ENCODE assay signal across 27 cellular contexts in the genomic region with DNA sequence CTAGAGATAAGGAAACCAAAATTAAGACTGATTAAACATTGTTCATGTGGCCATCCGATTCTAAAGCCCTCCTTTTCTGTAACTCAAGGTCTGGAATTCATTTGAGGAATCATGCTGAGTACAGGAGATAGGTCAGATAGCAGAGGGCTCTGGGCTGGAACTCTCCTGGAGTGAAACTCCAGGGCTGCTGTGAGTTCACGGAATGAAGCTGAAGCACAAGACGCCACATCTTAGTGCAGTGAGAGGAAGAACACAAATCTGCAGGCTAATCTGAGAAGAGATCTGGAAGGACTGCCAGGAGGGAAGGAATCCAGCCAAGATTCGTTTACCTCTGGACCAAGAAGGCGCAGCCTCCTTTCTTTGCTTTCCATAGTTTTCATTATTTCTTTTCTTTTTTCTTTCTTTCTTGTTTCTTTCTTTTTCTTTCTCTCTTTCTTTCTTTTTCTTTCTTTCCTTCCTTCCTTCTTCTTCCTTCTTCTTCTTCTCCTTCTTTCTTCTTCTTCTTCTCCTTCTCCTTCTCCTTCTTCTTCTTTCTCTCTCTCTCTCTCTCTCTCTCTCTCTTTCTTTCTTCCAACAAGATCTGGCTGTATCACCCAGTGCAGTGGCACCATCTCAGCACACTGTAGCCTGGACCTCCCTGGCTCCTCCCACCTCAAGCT.
DNase-seq lines count a peak whose midpoint lies in the region; FAIRE-seq and TF ChIP-seq lines count a peak whose summit lies in the region.
"Had no signal": no experiment of that assay in that cellular context is flagged by ENCODE, and none has a peak within 500 bp of the region (broad histone marks: within the 10 kb centered on the region; RNA-seq: fewer than 3 reads in every experiment).

No MANE protein-coding gene starts in this region.

- H3K27me3 ChIP-seq in GM23248 (replicated peaks; ENCODE audit: insufficient read depth) (no peaks in the 10 kb centered on the region), adipocyte (replicated peaks; ENCODE audit: control insufficient read depth, insufficient read depth, low read length) (no peaks in the 10 kb centered on the region), hepatocyte (no peaks in the 10 kb centered on the region)
- H3K27me3 ChIP-seq: esophagus squamous epithelium, right atrium auricular region had no signal

- H3K27ac ChIP-seq in GM23248, result no peak overlapping the region
- no peak overlapping the region for H3K27ac ChIP-seq in hepatocyte
- H3K27ac ChIP-seq: esophagus squamous epithelium, right atrium auricular region had no signal

- H3K4me2 ChIP-seq in GM23248 (ENCODE audit: unreplicated experiment) (no peak overlapping the region), hepatocyte (peak overlapping the region; percentile 36)

- peaks cover 4% of the 10 kb centered on the region for H3K4me1 Mint-ChIP-seq in chondrocyte (ENCODE audit: low read depth)
- H3K4me1 Mint-ChIP-seq: activated B cell treated with CpG ODN at 0.5 μM for 24 hours; activated T-helper 17 cell treated with anti-CD3 and anti-CD28 coated beads, Interleukin-2, amount 50 U/mL, for 72 hours; CD4-positive, alpha-beta memory T cell had no signal

- H3K9ac ChIP-seq in GM23248 (no peak overlapping the region), adipocyte (ENCODE audit: low read length) (no peak overlapping the region)

- H3K9me3 Mint-ChIP-seq in chondrocyte (ENCODE audit: low read depth), result no peaks in the 10 kb centered on the region
- H3K9me3 Mint-ChIP-seq: activated T-helper 17 cell treated with anti-CD3 and anti-CD28 coated beads, Interleukin-2, amount 50 U/mL, for 72 hours had no signal

- FAIRE-seq in H54 (lab: Jason Lieb, UNC), result no peak
- FAIRE-seq: GM19239, urothelium cell line had no signal

- H3K79me2 ChIP-seq in GM23248 (ENCODE audit: insufficient read depth) (no peaks in the 10 kb centered on the region), hepatocyte (no peaks in the 10 kb centered on the region)

- H3K36me3 Mint-ChIP-seq in chondrocyte (ENCODE audit: low read depth), result no peaks in the 10 kb centered on the region

- no peaks in the 10 kb centered on the region for H3K27me3 Mint-ChIP-seq in chondrocyte (ENCODE audit: low read depth)

- H3K4me3 Mint-ChIP-seq in chondrocyte (ENCODE audit: unreplicated experiment), result no peak overlapping the region
- H3K4me3 Mint-ChIP-seq: activated B cell treated with CpG ODN at 0.5 μM for 24 hours; activated T-helper 17 cell treated with anti-CD3 and anti-CD28 coated beads, Interleukin-2, amount 50 U/mL, for 72 hours; CD4-positive, alpha-beta memory T cell; natural killer cell treated with Interleukin-12 subunit alpha and Interleukin-12 subunit beta and Interleukin-15 and Interleukin-18, amount 100 ng/mL, for 72 hours; T-helper 17 cell had no signal

- no peak for TF ChIP-seq POLR2A in H54 (IDR thresholded peaks at IDR 0.05; ENCODE audit: low read depth, low read length)

- H3K9me2 ChIP-seq in GM23248 (ENCODE audit: insufficient read depth), result no peaks in the 10 kb centered on the region
- H3K9me2 ChIP-seq in hepatocyte (replicated peaks; ENCODE audit: insufficient read depth), result no peaks in the 10 kb centered on the region

- DNase-seq in GM23248 (peak; percentile 2), adipocyte (ENCODE audit: low read depth) (peak; percentile 11), hepatocyte (ENCODE audit: low spot score) (no peak), retinal pigment epithelial cell (ENCODE audit: low read depth) (peak; percentile 24), H54 (ENCODE audit: insufficient read length, low spot score) (no peak), HK-2 (ENCODE audit: unreplicated experiment) (no peak), chondrocyte (ENCODE audit: low spot score) (no peak), DMS 273 (lab: John Stamatoyannopoulos, UW; ENCODE audit: unreplicated experiment) (no peak)
- DNase-seq: activated B cell treated with CpG ODN at 0.5 μM for 24 hours; CD4-positive, alpha-beta memory T cell; central memory CD4-positive, alpha-beta T cell; effector CD4-positive, alpha-beta T cell; esophagus squamous epithelium; head of caudate nucleus; islet precursor cell; KBM-7; NCI-H1048; NCI-H2081 treated with DMSO at 0.1 percent for 48 hours; NCI-H510A; SHP77 treated with DMSO at 0.1 percent for 48 hours; stimulated activated naive CD8-positive, alpha-beta T cell treated with anti-CD3 and anti-CD28 coated beads, Interleukin-15, Interleukin-2, amounts not matched to agents 100 U/mL and 50 U/mL, for 24 hours; T-helper 17 cell had no signal

- no peak overlapping the region for H2AFZ ChIP-seq in GM23248
- H2AFZ ChIP-seq in hepatocyte, result no peak overlapping the region

- in situ Hi-C loops in GM23248 (cut with MboI), result no loop called here

- H3K36me3 ChIP-seq in GM23248 (ENCODE audit: low read depth) (no peaks in the 10 kb centered on the region), adipocyte (ENCODE audit: control insufficient read depth, insufficient read depth, low read length, severe bottlenecking) (no peaks in the 10 kb centered on the region), hepatocyte (replicated peaks; ENCODE audit: insufficient read depth, low read depth) (no peaks in the 10 kb centered on the region)
- H3K36me3 ChIP-seq: esophagus squamous epithelium, right atrium auricular region had no signal

- H3K27ac Mint-ChIP-seq in chondrocyte (ENCODE audit: unreplicated experiment), result no peak overlapping the region
- H3K27ac Mint-ChIP-seq: activated B cell treated with CpG ODN at 0.5 μM for 24 hours; activated T-helper 17 cell treated with anti-CD3 and anti-CD28 coated beads, Interleukin-2, amount 50 U/mL, for 72 hours; CD4-positive, alpha-beta memory T cell; natural killer cell treated with Interleukin-12 subunit alpha and Interleukin-12 subunit beta and Interleukin-15 and Interleukin-18, amount 100 ng/mL, for 72 hours; T-helper 17 cell had no signal

- H3F3A ChIP-seq in GM23248 (ENCODE audit: insufficient read depth), result no peaks in the 10 kb centered on the region

- 29 to 36% methylated on average over 5 of the region's 5 CpGs for WGBS in GM23248 (ENCODE audit: low coverage in 1 of 2, low lambda C conversion rate in 2 of 2, missing lambda C conversion rate in 2 of 2), 2 experiments
- WGBS in hepatocyte (ENCODE audit: low lambda C conversion rate, missing lambda C conversion rate), result 53% methylated on average over 5 of the region's 5 CpGs

- TF ChIP-seq CTCF in hepatocyte (IDR thresholded peaks at IDR 0.05; ENCODE audit: poor library complexity) (no peak), retinal pigment epithelial cell (conservative IDR thresholded peaks at IDR 0.05; ENCODE audit: low read depth, low read length) (no peak), chondrocyte (IDR thresholded peaks at IDR 0.05) (no peak)

- no peaks in the 10 kb centered on the region for H3K4me1 ChIP-seq in GM23248 (ENCODE audit: insufficient read depth)
- no peaks in the 10 kb centered on the region for H3K4me1 ChIP-seq in adipocyte (ENCODE audit: control insufficient read depth, insufficient read depth, low read length)
- H3K4me1 ChIP-seq in hepatocyte (ENCODE audit: insufficient read depth), result no peaks in the 10 kb centered on the region
- H3K4me1 ChIP-seq: esophagus squamous epithelium had no signal

- H3K4me3 ChIP-seq in GM23248, result no peak overlapping the region
- no peak overlapping the region for H3K4me3 ChIP-seq in adipocyte (ENCODE audit: low read length)
- H3K4me3 ChIP-seq in hepatocyte, result no peak overlapping the region
- H3K4me3 ChIP-seq in retinal pigment epithelial cell (ENCODE audit: low read length), result no peak overlapping the region
- H3K4me3 ChIP-seq: esophagus squamous epithelium, right atrium auricular region had no signal

- H4K20me1 ChIP-seq in GM23248 (ENCODE audit: insufficient read depth), result no peaks in the 10 kb centered on the region
- H4K20me1 ChIP-seq in hepatocyte (ENCODE audit: insufficient read depth, poor library complexity, severe bottlenecking), result no peaks in the 10 kb centered on the region

- no peaks in the 10 kb centered on the region for H3K9me3 ChIP-seq in GM23248 (ENCODE audit: low read depth)
- H3K9me3 ChIP-seq in adipocyte (ENCODE audit: control insufficient read depth, low read length), result no peaks in the 10 kb centered on the region
- H3K9me3 ChIP-seq in hepatocyte (ENCODE audit: low read depth), result no peaks in the 10 kb centered on the region
- H3K9me3 ChIP-seq: esophagus squamous epithelium, right atrium auricular region had no signal

Comparison
In these comparisons a context has a peak if more than half of its experiments do, and no peak if none do; other contexts are left out.
1. DNase-seq: peak in GM23248 (single experiment), adipocyte (single experiment) and retinal pigment epithelial cell (single experiment); none in hepatocyte (single experiment), H54 (single experiment), HK-2 (single experiment), chondrocyte (single experiment) and DMS 273 (single experiment).